Comparison of ENCODE assay signal across 27 cellular contexts in the genomic region with DNA sequence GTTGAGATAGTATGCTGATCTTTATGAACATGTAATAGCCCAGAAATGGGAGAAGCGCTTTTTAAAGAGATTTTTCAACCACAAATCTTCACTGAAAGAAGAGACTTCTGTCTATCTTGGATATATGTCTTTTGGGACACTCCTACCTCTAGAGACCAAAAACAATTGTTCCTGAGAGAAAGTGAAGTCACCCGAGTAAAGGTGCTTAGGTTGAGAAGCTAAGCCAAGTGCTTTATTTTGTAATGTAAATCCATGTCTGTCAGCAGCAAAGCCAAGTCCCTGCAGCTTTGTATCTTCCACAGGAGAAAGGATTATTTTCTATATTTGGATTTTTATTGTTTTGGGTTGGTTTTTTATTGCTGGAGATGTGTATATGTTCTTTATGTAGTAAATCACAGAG.
"Had no signal": no experiment of that assay in that cellular context is flagged by ENCODE, and none has a peak within 500 bp of the region (broad histone marks: within the 10 kb centered on the region; RNA-seq: fewer than 3 reads in every experiment).

No MANE protein-coding gene starts in this region.

- H3K4me1 Mint-ChIP-seq: immature natural killer cell; naive B cell; natural killer cell; nephron progenitor cell; stimulated activated naive B cell treated with anti-CD40 and anti-IgM and Interleukin-4, amounts not matched to agents 10 μg/mL and 1 μg/mL and 100 μg/mL, for 72 hours had no signal

- H3K4me2 ChIP-seq: smooth muscle cell had no signal

- H3K4me3 ChIP-seq: left lung, lower lobe of right lung, ovary, right atrium auricular region, right lobe of liver, smooth muscle cell, stomach, testis, thyroid gland, transverse colon, upper lobe of left lung, vagina had no signal

- H3K36me3 ChIP-seq: left lung, lower lobe of right lung, ovary, right atrium auricular region, right lobe of liver, stomach, thyroid gland, transverse colon, upper lobe of left lung, vagina had no signal

- H3K27me3 Mint-ChIP-seq: naive B cell, progenitor cell of endocrine pancreas had no signal

- H3K9me3 Mint-ChIP-seq: immature natural killer cell, natural killer cell, nephron progenitor cell had no signal

- ATAC-seq: left colon; left lung; lower lobe of right lung; natural killer cell; right lobe of liver; stimulated activated naive B cell treated with anti-CD40 and anti-IgM and Interleukin-4, amounts not matched to agents 10 μg/mL and 1 μg/mL and 100 μg/mL, for 72 hours; stimulated activated naive CD8-positive, alpha-beta T cell treated with anti-CD3 and anti-CD28 coated beads, Interleukin-15, Interleukin-2, amounts not matched to agents 100 U/mL and 50 U/mL, for 24 hours had no signal

- H3K4me1 ChIP-seq: left lung, lower lobe of right lung, right atrium auricular region, right lobe of liver, stomach, testis, thyroid gland, transverse colon had no signal

- DNase-seq: hypothalamus; immature natural killer cell; kidney; left colon; lower lobe of right lung; mammary epithelial cell; mesenchymal stem cell; naive B cell; natural killer cell; nephron progenitor cell; ovary; right lobe of liver; stimulated activated CD4-positive, alpha-beta T cell treated with anti-CD3 and anti-CD28 coated beads, Interleukin-1b, Interleukin-23, amount 100 ng/mL, for 48 hours; stimulated activated CD4-positive, alpha-beta T cell treated with anti-CD3 and anti-CD28 coated beads, Interleukin-2, amount 100 ng/mL, for 48 hours; stimulated activated naive B cell treated with anti-CD40 and anti-IgM and Interleukin-4, amounts not matched to agents 10 μg/mL and 1 μg/mL and 100 μg/mL, for 72 hours; stimulated activated naive CD8-positive, alpha-beta T cell treated with anti-CD3 and anti-CD28 coated beads, Interleukin-15, Interleukin-2, amounts not matched to agents 100 U/mL and 50 U/mL, for 24 hours; stomach; testis; thyroid gland; transverse colon had no signal

- H3K4me3 Mint-ChIP-seq: immature natural killer cell; naive B cell; natural killer cell; nephron progenitor cell; stimulated activated naive B cell treated with anti-CD40 and anti-IgM and Interleukin-4, amounts not matched to agents 10 μg/mL and 1 μg/mL and 100 μg/mL, for 72 hours had no signal

- H3K9me3 ChIP-seq: left lung, lower lobe of right lung, ovary, right atrium auricular region, right lobe of liver, stomach, testis, thyroid gland, transverse colon, upper lobe of left lung, vagina had no signal

- FAIRE-seq: islet of Langerhans, kidney had no signal

- H3K27ac ChIP-seq: left lung, lower lobe of right lung, ovary, right atrium auricular region, right lobe of liver, stomach, testis, thyroid gland, transverse colon, vagina had no signal

- H3K36me3 Mint-ChIP-seq: immature natural killer cell; naive B cell; natural killer cell; stimulated activated naive B cell treated with anti-CD40 and anti-IgM and Interleukin-4, amounts not matched to agents 10 μg/mL and 1 μg/mL and 100 μg/mL, for 72 hours had no signal

- H3K27ac Mint-ChIP-seq: immature natural killer cell; naive B cell; natural killer cell; nephron progenitor cell; progenitor cell of endocrine pancreas; stimulated activated naive B cell treated with anti-CD40 and anti-IgM and Interleukin-4, amounts not matched to agents 10 μg/mL and 1 μg/mL and 100 μg/mL, for 72 hours had no signal

- H3K27me3 ChIP-seq: left lung, ovary, right atrium auricular region, right lobe of liver, stomach, testis, thyroid gland, transverse colon, upper lobe of left lung, vagina had no signal
